Comparison of ENCODE assay signal across 7 cellular contexts in genomic region chr3:30199096-30199734, GRCh38.
A peak's percentile ranks its signal among the peaks of the same experiment; 100 is the strongest.
DNase-seq lines count a peak whose midpoint lies in the region; ATAC-seq, FAIRE-seq and TF ChIP-seq lines count a peak whose summit lies in the region.

No MANE protein-coding gene starts in this region.

- H3K27ac ChIP-seq in RWPE2 (ENCODE audit: poor library complexity, severe bottlenecking) (no peak overlapping the region), foreskin keratinocyte (no peak overlapping the region), thoracic aorta (no peak overlapping the region)

- TF ChIP-seq CTCF in RWPE2 (IDR thresholded peaks at IDR 0.05; ENCODE audit: poor library complexity, severe bottlenecking) (peak; percentile 97), foreskin keratinocyte (conservative IDR thresholded peaks at IDR 0.05) (peak; percentile 89), omental fat pad (IDR thresholded peaks at IDR 0.05) (peak in 2 of 3 donors; percentile 61 to 89), thoracic aorta (IDR thresholded peaks at IDR 0.05) (peak; percentile 82)

- FAIRE-seq in GM12892 (lab: Jason Lieb, UNC) = peak; percentile 77

- intact Hi-C loops in activated T-helper 2 cell treated with anti-CD3 and anti-CD28 coated beads, Interferon-gamma antibody, Interleukin-2, Interleukin-4, amounts not matched to agents 10 μg/mL and 5 μg/mL and 100 μg/mL, durations not matched to agents 14 hours and 24 hours and 36 hours (cut with micrococcal nuclease) = loop anchor here (2.0 to 5.0 kb wide), 4 partner anchors 86 to 1532 kb away; no protein-coding TSS in a partner anchor

- H3K9me3 Mint-ChIP-seq in activated T-helper 2 cell treated with anti-CD3 and anti-CD28 coated beads, Interferon-gamma antibody, Interleukin-2, Interleukin-4, amounts not matched to agents 10 μg/mL and 5 μg/mL and 100 μg/mL, durations not matched to agents 14 hours and 24 hours and 36 hours = no peaks in the 10 kb centered on the region

- ATAC-seq in HG03571 (IDR thresholded peaks at IDR 0.05; ENCODE audit: unreplicated experiment) (peak; percentile 69), RWPE2 (ENCODE audit: low read depth) (no peak), foreskin keratinocyte (no peak), omental fat pad (ENCODE audit: low FRiP score) (peak; percentile 59), thoracic aorta (ENCODE audit: insufficient number of reproducible peaks, low FRiP score, low read depth) (no peak)

- no peaks in the 10 kb centered on the region for H3K36me3 ChIP-seq in RWPE2 (ENCODE audit: low read depth)
- no peaks in the 10 kb centered on the region for H3K36me3 ChIP-seq in thoracic aorta

- peaks cover 6% of the 10 kb centered on the region for H3K4me1 Mint-ChIP-seq in activated T-helper 2 cell treated with anti-CD3 and anti-CD28 coated beads, Interferon-gamma antibody, Interleukin-2, Interleukin-4, amounts not matched to agents 10 μg/mL and 5 μg/mL and 100 μg/mL, durations not matched to agents 14 hours and 24 hours and 36 hours (ENCODE audit: low read depth)

- TF ChIP-seq POLR2A in GM12892 (IDR thresholded peaks at IDR 0.05; ENCODE audit: low read depth, low read length) = no peak

- H3K9me3 ChIP-seq in RWPE2 (ENCODE audit: severe bottlenecking) (no peaks in the 10 kb centered on the region), thoracic aorta (no peaks in the 10 kb centered on the region)

- H3K27me3 ChIP-seq in RWPE2 (ENCODE audit: insufficient read depth, poor library complexity, severe bottlenecking) (no peaks in the 10 kb centered on the region), foreskin keratinocyte (no peaks in the 10 kb centered on the region), thoracic aorta (replicated peaks; ENCODE audit: insufficient read depth) (no peaks in the 10 kb centered on the region)

- no peak overlapping the region for H3K4me3 Mint-ChIP-seq in activated T-helper 2 cell treated with anti-CD3 and anti-CD28 coated beads, Interferon-gamma antibody, Interleukin-2, Interleukin-4, amounts not matched to agents 10 μg/mL and 5 μg/mL and 100 μg/mL, durations not matched to agents 14 hours and 24 hours and 36 hours (ENCODE audit: low read depth)

- H3K27ac Mint-ChIP-seq in activated T-helper 2 cell treated with anti-CD3 and anti-CD28 coated beads, Interferon-gamma antibody, Interleukin-2, Interleukin-4, amounts not matched to agents 10 μg/mL and 5 μg/mL and 100 μg/mL, durations not matched to agents 14 hours and 24 hours and 36 hours = no peak overlapping the region

- H3K4me3 ChIP-seq in RWPE2 (ENCODE audit: severe bottlenecking) (no peak overlapping the region), thoracic aorta (no peak overlapping the region)

- DNase-seq in GM12892 (ENCODE audit: insufficient read length) (no peak), RWPE2 (ENCODE audit: low spot score) (no peak), foreskin keratinocyte (peak in 1 of 2 donors; percentile 20), omental fat pad (ENCODE audit: low spot score) (peak; percentile 81), thoracic aorta (ENCODE audit: low spot score) (no peak)
- peak; percentile 26 for DNase-seq in activated T-helper 2 cell treated with anti-CD3 and anti-CD28 coated beads, Interferon-gamma antibody, Interleukin-2, Interleukin-4, amounts not matched to agents 10 μg/mL and 5 μg/mL and 100 μg/mL, durations not matched to agents 14 hours and 24 hours and 36 hours (ENCODE audit: low spot score)

- H3K27me3 Mint-ChIP-seq in activated T-helper 2 cell treated with anti-CD3 and anti-CD28 coated beads, Interferon-gamma antibody, Interleukin-2, Interleukin-4, amounts not matched to agents 10 μg/mL and 5 μg/mL and 100 μg/mL, durations not matched to agents 14 hours and 24 hours and 36 hours (ENCODE audit: low read depth) = peaks cover 7% of the 10 kb centered on the region

- H3K36me3 Mint-ChIP-seq in activated T-helper 2 cell treated with anti-CD3 and anti-CD28 coated beads, Interferon-gamma antibody, Interleukin-2, Interleukin-4, amounts not matched to agents 10 μg/mL and 5 μg/mL and 100 μg/mL, durations not matched to agents 14 hours and 24 hours and 36 hours (ENCODE audit: low read depth) = no peaks in the 10 kb centered on the region

- H3K4me1 ChIP-seq in RWPE2 (ENCODE audit: insufficient read depth, poor library complexity, severe bottlenecking) = no peaks in the 10 kb centered on the region
- H3K4me1 ChIP-seq in foreskin keratinocyte = no peaks in the 10 kb centered on the region
- peaks cover 0 to 25% of the 10 kb centered on the region in 2 donors for H3K4me1 ChIP-seq in thoracic aorta (ENCODE audit: control insufficient read depth in 1 of 2, low read depth in 2 of 2)

Comparison
In these comparisons a context has a peak if more than half of its experiments do, and no peak if none do; other contexts are left out.
1. DNase-seq: peak in activated T-helper 2 cell treated with anti-CD3 and anti-CD28 coated beads, Interferon-gamma antibody, Interleukin-2, Interleukin-4, amounts not matched to agents 10 μg/mL and 5 μg/mL and 100 μg/mL, durations not matched to agents 14 hours and 24 hours and 36 hours (single experiment) and omental fat pad (single experiment); none in GM12892 (single experiment), RWPE2 (single experiment) and thoracic aorta (single experiment).
2. ATAC-seq: peak in HG03571 (single experiment) and omental fat pad (single experiment); none in RWPE2 (single experiment), foreskin keratinocyte (single experiment) and thoracic aorta (single experiment).
3. Peak in every context shown above with its lines, with median percentiles within 50 percentile points of each other: CTCF ChIP-seq.